ENCODE assay signal across 8 cellular contexts in genomic region chr2:239274391-239275001, GRCh38.
DNase-seq lines count a peak whose midpoint lies in the region; ATAC-seq, FAIRE-seq and TF ChIP-seq lines count a peak whose summit lies in the region.

No MANE protein-coding gene starts in this region.

- DNase-seq in AG08396 (ENCODE audit: low spot score) = peak; percentile 73
- DNase-seq in HT1080 (ENCODE audit: low read depth) = peak; percentile 82
- DNase-seq in right atrium auricular region (ENCODE audit: low spot score) = no peak
- DNase-seq in stimulated activated naive CD8-positive, alpha-beta T cell treated with anti-CD3 and anti-CD28 coated beads, Interleukin-15, Interleukin-2, amounts not matched to agents 100 U/mL and 50 U/mL, for 24 hours = peak; percentile 62
- no peak for DNase-seq in D721Med (ENCODE audit: insufficient read length, low spot score)

- H3K9me3 ChIP-seq in right atrium auricular region = no peaks in the 10 kb centered on the region

- H3K4me1 ChIP-seq in right atrium auricular region = peaks cover 0 to 49% of the 10 kb centered on the region in 2 donors

- H3K27ac ChIP-seq in right atrium auricular region = peak overlapping the region; percentile 78 to 92

- peaks cover 57% of the 10 kb centered on the region for H3K4me1 Mint-ChIP-seq in activated naive CD8-positive, alpha-beta T cell (ENCODE audit: low read depth)

- H3K27ac Mint-ChIP-seq in activated naive CD8-positive, alpha-beta T cell = peak overlapping the region; percentile 61

- H3K27me3 ChIP-seq in right atrium auricular region = no peaks in the 10 kb centered on the region

- no peaks in the 10 kb centered on the region for H3K36me3 ChIP-seq in right atrium auricular region

- peak overlapping the region in 1 of 2 donors; percentile 14 for H3K4me3 ChIP-seq in right atrium auricular region

- no peaks in the 10 kb centered on the region for H3K27me3 Mint-ChIP-seq in activated naive CD8-positive, alpha-beta T cell

- ATAC-seq in stimulated activated naive CD8-positive, alpha-beta T cell treated with anti-CD3 and anti-CD28 coated beads, Interleukin-15, Interleukin-2, amounts not matched to agents 100 U/mL and 50 U/mL, for 24 hours = peak; percentile 42
- ATAC-seq in HG02763 (IDR thresholded peaks at IDR 0.05; ENCODE audit: unreplicated experiment) (no peak), HG02678 (IDR thresholded peaks at IDR 0.05; ENCODE audit: unreplicated experiment) (no peak)

- no peaks in the 10 kb centered on the region for H3K36me3 Mint-ChIP-seq in activated naive CD8-positive, alpha-beta T cell

- H3K4me3 Mint-ChIP-seq in activated naive CD8-positive, alpha-beta T cell = peak overlapping the region; percentile 63

- no peak for FAIRE-seq in D721Med (lab: Jason Lieb, UNC)

- no peak for TF ChIP-seq CTCF in right atrium auricular region (IDR thresholded peaks at IDR 0.05)
- TF ChIP-seq CTCF in D721Med (IDR thresholded peaks at IDR 0.05; ENCODE audit: insufficient read depth, missing control alignments) = no peak

- no peaks in the 10 kb centered on the region for H3K9me3 Mint-ChIP-seq in activated naive CD8-positive, alpha-beta T cell (ENCODE audit: low read depth)

Comparison
In these comparisons a context has a peak if more than half of its experiments do, and no peak if none do; other contexts are left out.
1. DNase-seq: peak in AG08396 (single experiment), HT1080 (single experiment) and stimulated activated naive CD8-positive, alpha-beta T cell treated with anti-CD3 and anti-CD28 coated beads, Interleukin-15, Interleukin-2, amounts not matched to agents 100 U/mL and 50 U/mL, for 24 hours (single experiment); none in right atrium auricular region (single experiment) and D721Med (single experiment).